ENCODE assay signal across 8 cellular contexts in genomic region chr21:26170471-26171309, GRCh38. TPM values are rescaled to one million over a fixed set of nuclear protein-coding genes. Genes with fewer than 3 reads are reported as not detected.
DNase-seq lines count a peak whose midpoint lies in the region; ATAC-seq lines count a peak whose summit lies in the region.

Gene APP, minus strand, starts transcription at chr21:26170770. Its CDS starts 150 bp downstream, at chr21:26170620.

- H3K4me3 ChIP-seq in GM08714 (ENCODE audit: low read length), result peak within 1 kb of the TSS; percentile 91
- H3K4me3 ChIP-seq in urinary bladder (ENCODE audit: low read depth, low read length), result peak within 1 kb of the TSS; percentile 72

- intact Hi-C loops in T-helper 1 cell treated with Interleukin-12 subunit alpha and Interleukin-12 subunit beta and Interleukin-4 antibody, amounts not matched to agents 30 ng/mL and 1 ng/mL, for 36 hours (cut with micrococcal nuclease), result loop anchor here (1.0 to 10.0 kb wide), 5 partner anchors 203 to 562 kb away; no protein-coding TSS in a partner anchor
- intact Hi-C loops in left ventricle myocardium superior (cut with micrococcal nuclease), result loop anchor here (10.0 kb wide), 1 partner anchor 276 kb away; no protein-coding TSS in a partner anchor

- no peaks in the 10 kb centered on the region for H3K36me3 ChIP-seq in urinary bladder (ENCODE audit: insufficient read depth)

- DNase-seq in HCEC 1CT (peak; percentile 74), MV-4-11 (lab: John Stamatoyannopoulos, UW) (peak; percentile 2), amygdala (lab: John Stamatoyannopoulos, UW) (peak in 55 of 56 donors; percentile 24 to 91 (median 76)), left ventricle myocardium superior (peak; percentile 94), pulmonary artery endothelial cell (ENCODE audit: low read depth, low spot score) (peak; percentile 39)

- H3K27ac ChIP-seq in urinary bladder (ENCODE audit: low read depth), result peak within 1 kb of the TSS; percentile 91

- 2% methylated on average over 88 of the region's 88 CpGs for WGBS in urinary bladder

- no peaks in the 10 kb centered on the region for H3K4me1 ChIP-seq in urinary bladder (ENCODE audit: insufficient read depth)

- ATAC-seq in left ventricle myocardium superior, result peak; percentile 89

RNA-seq across cellular contexts. Expression of gene APP, which starts in this region (rescaled TPM):
- total RNA-seq in T-helper 1 cell treated with Interleukin-12 subunit alpha and Interleukin-12 subunit beta and Interleukin-4 antibody, amounts not matched to agents 30 ng/mL and 1 ng/mL, for 36 hours, result 40.7 and 41.9 TPM in 2 replicates
- 356 TPM for total RNA-seq in left ventricle myocardium superior
- 1,315 and 1,335 TPM in 2 replicates for total RNA-seq in pulmonary artery endothelial cell
- 269 TPM for total RNA-seq in urinary bladder
- 469 TPM for polyA plus RNA-seq in urinary bladder

Comparison
In these comparisons a context has a peak if more than half of its experiments do, and no peak if none do; other contexts are left out.
1. Peak in every context shown above with its lines: DNase-seq, ATAC-seq, H3K4me3 ChIP-seq and H3K27ac ChIP-seq.
2. DNase-seq: peak in every context shown above with its lines; median percentile 94 in left ventricle myocardium superior; 76 in amygdala; 74 in HCEC 1CT; 39 in pulmonary artery endothelial cell; 2 in MV-4-11.